1 cellular context compared by ENCODE assay signal in the genomic region with DNA sequence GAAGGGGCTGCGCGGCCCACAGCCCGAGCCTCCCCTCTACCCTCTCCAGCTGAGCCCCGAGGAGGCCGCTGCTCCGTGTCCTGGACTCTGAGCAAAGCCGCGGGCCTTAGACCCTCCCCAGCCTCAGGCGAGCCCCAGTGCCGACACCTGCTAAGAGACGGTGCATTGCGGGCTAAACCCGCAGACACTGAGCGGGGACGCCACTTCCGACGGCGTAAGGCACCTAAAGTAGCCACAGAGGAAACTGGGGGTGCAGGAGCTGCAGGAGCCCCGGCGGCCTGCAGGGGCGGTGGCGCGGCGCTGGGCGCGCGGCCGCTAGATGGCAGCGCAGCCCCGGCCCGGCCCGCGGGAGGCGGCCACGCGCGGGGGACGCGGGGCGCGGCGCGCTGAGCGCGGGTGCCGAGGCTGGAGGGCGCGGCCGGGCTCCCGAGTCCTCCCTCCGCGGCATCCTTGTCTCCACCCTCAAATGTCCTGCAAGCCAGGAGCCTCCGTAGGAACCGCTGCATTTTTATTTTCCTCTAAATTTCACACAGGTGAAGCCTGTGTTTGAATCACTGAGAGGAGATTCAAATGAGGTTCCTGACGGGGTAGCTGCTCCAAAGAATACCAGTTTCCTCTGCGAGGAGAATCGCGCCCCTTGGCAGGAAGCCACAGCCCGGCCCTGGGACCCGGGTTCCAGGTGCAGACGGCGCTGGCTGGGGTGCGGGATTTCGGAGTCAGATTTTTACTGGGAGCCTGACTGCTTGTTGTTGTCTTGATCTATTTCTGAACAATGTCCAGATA.
TF ChIP-seq lines count a peak whose summit lies in the region.

No MANE protein-coding gene starts in this region.

TF ChIP-seq in K562, 482 proteins besides CTCF, POLR2A, EP300 and RAD21 (continued from another document):
- TF ChIP-seq SIRT6 (IDR thresholded peaks at IDR 0.05; ENCODE audit: low read depth, low read length) (no peak), TEAD4 (IDR thresholded peaks at IDR 0.05; ENCODE audit: low read length) (no peak), TEAD4 (CRISPR knock-in tag; IDR thresholded peaks at IDR 0.05; ENCODE audit: borderline replicate concordance) (no peak), YY1 (IDR thresholded peaks at IDR 0.05; ENCODE audit: borderline replicate concordance in 1 of 3, control insufficient read depth in 1 of 3, extremely low read depth in 1 of 3, insufficient read depth in 3 of 3, insufficient read length in 1 of 3, insufficient replicate concordance in 2 of 3, low read depth in 1 of 3, low read length in 2 of 3) (peak in 1 of 3 experiments; percentile 48)
- TF ChIP-seq, protein P1, sequence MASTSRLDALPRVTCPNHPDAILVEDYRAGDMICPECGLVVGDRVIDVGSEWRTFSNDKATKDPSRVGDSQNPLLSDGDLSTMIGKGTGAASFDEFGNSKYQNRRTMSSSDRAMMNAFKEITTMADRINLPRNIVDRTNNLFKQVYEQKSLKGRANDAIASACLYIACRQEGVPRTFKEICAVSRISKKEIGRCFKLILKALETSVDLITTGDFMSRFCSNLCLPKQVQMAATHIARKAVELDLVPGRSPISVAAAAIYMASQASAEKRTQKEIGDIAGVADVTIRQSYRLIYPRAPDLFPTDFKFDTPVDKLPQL (IDR thresholded peaks at IDR 0.05; ENCODE audit: extremely low read depth, insufficient read length), result no peak
TF ChIP-seq in K562: peak in this region for 10.
